18 cellular contexts compared by ENCODE assay signal in the genomic region with DNA sequence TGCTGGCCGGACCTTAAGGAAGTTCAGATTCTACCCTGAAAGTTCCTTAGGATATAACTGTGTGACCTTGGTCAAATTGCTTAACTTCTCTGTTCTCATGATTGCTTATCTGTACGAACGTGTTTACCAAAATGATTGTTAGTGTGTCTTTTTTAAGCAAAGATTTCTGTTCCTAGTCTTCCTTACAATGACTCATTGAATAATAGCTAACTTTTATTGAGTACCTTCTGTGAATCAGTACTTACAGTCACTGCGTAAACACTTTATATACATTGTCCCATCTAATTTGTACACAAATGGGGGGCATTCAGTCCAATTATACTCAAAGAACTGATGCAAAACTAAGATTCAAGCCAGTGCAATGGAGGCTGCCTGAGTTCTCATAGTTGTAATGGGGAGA. TPM values are rescaled to one million over a fixed set of nuclear protein-coding genes. Genes with fewer than 3 reads are reported as not detected.
"Had no signal": no experiment of that assay in that cellular context is flagged by ENCODE, and none has a peak within 500 bp of the region (broad histone marks: within the 10 kb centered on the region; RNA-seq: fewer than 3 reads in every experiment).

No MANE protein-coding gene starts in this region.

- H3K27me3 Mint-ChIP-seq: activated naive CD8-positive, alpha-beta T cell; central memory CD8-positive, alpha-beta T cell had no signal

- H3K9me3 ChIP-seq: lower lobe of right lung, stomach, testis had no signal

- H3K4me3 Mint-ChIP-seq: activated B cell treated with CpG ODN at 0.5 μM for 24 hours; activated CD4-positive, alpha-beta T cell treated with anti-CD3 and anti-CD28 coated beads, Interleukin-2, amount 10 ng/mL, durations not matched to agents 7 days and 5 days; activated naive CD8-positive, alpha-beta T cell; brain; central memory CD8-positive, alpha-beta T cell; mesothelial cell of epicardium had no signal

- H3K36me3 Mint-ChIP-seq: activated naive CD8-positive, alpha-beta T cell; mesothelial cell of epicardium had no signal

- H3K36me3 ChIP-seq: lower lobe of right lung, stomach had no signal

- ATAC-seq: left colon, lower lobe of right lung had no signal

- H3K27me3 ChIP-seq: testis had no signal

- FAIRE-seq: TTC549 had no signal

- DNase-seq: activated B cell treated with CpG ODN at 0.5 μM for 24 hours; activated CD4-positive, alpha-beta T cell treated with anti-CD3 and anti-CD28 coated beads, Interleukin-2, amount 10 ng/mL, durations not matched to agents 7 days and 5 days; activated CD8-positive, alpha-beta memory T cell treated with anti-CD3 and anti-CD28 coated beads for 24 hours; activated gamma-delta T cell treated with Interleukin-2 at 50 U/mL for 16 hours; amygdala; cortex of kidney; effector CD4-positive, alpha-beta T cell; head of caudate nucleus; left colon; lower lobe of right lung; stimulated activated CD4-positive, alpha-beta T cell treated with anti-CD3 and anti-CD28 coated beads, Interleukin-2, amount 100 ng/mL, for 24 hours; stomach; testis had no signal

- H3K4me3 ChIP-seq: lower lobe of right lung, stomach, testis had no signal

- H3K27ac Mint-ChIP-seq: activated B cell treated with CpG ODN at 0.5 μM for 24 hours; activated CD4-positive, alpha-beta T cell treated with anti-CD3 and anti-CD28 coated beads, Interleukin-2, amount 10 ng/mL, durations not matched to agents 7 days and 5 days; activated naive CD8-positive, alpha-beta T cell; brain; mesothelial cell of epicardium had no signal

- H3K9me3 Mint-ChIP-seq: activated B cell treated with CpG ODN at 0.5 μM for 24 hours; activated CD4-positive, alpha-beta T cell treated with anti-CD3 and anti-CD28 coated beads, Interleukin-2, amount 10 ng/mL, durations not matched to agents 7 days and 5 days; central memory CD8-positive, alpha-beta T cell; mesothelial cell of epicardium had no signal

- H3K27ac ChIP-seq: lower lobe of right lung had no signal

RNA-seq across cellular contexts. Expression of a gene that starts 4.2 kb away (rescaled TPM):
- total RNA-seq: activated B cell treated with CpG ODN at 0.5 μM for 24 hours had no signal
